Comparison of ENCODE assay signal across 8 cellular contexts in the genomic region with DNA sequence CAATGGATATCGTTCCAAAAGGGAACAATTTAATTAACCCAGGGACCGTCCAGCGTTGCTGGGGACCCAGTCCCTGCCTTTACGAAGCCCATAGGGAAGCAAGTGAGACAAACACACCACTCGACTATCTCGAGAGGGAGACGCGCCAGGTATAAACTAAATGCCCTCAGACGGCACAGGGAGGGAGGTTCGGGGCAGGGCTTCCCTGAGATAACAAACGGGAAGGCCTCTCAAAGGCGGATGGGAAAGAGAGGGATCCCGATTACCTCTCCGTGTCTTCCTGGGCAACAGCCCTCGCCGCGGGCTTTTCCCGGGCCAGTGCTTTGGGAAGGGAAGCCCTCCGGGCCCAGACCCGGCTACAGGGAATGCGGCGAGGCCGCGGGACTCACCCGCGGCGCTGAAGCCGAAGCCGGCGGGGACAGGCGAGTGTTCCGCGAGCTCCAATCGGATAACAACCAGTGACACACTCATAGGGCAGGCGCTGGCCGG. TPM values are rescaled to one million over a fixed set of nuclear protein-coding genes. Genes with fewer than 3 reads are reported as not detected.
DNase-seq lines count a peak whose midpoint lies in the region; ATAC-seq and TF ChIP-seq lines count a peak whose summit lies in the region.

No MANE protein-coding gene starts in this region.

- peak; percentile 10 for ATAC-seq in CD4-positive, alpha-beta T cell (ENCODE audit: poor library complexity)
- ATAC-seq in GM21515 (IDR thresholded peaks at IDR 0.05; ENCODE audit: unreplicated experiment) (peak; percentile 10), HG02870 (IDR thresholded peaks at IDR 0.05; ENCODE audit: unreplicated experiment) (no peak)

- peaks cover 50% of the 10 kb centered on the region for H3K36me3 Mint-ChIP-seq in CD4-positive, alpha-beta T cell (ENCODE audit: low read depth)
- peaks cover 14% of the 10 kb centered on the region for H3K36me3 Mint-ChIP-seq in mesothelial cell of epicardium

- H3K4me3 ChIP-seq in MG63: peak overlapping the region; percentile 79

- no peak for TF ChIP-seq CTCF in CD4-positive, alpha-beta T cell (IDR thresholded peaks at IDR 0.05)
- TF ChIP-seq CTCF in mesothelial cell of epicardium (IDR thresholded peaks at IDR 0.05; ENCODE audit: unreplicated experiment): no peak

- H3K27ac Mint-ChIP-seq in CD4-positive, alpha-beta T cell: peak overlapping the region; percentile 86
- H3K27ac Mint-ChIP-seq in mesothelial cell of epicardium: peak overlapping the region; percentile 98

- CTCF ChIA-PET in CD4-positive, alpha-beta T cell (lab: Charles Lee): interaction anchor here (0.9 kb wide), 1 partner anchor 288 kb away, joined by 3 read pairs; no protein-coding TSS in a partner anchor

- peak in 1 of 10 experiments; percentile 5 for DNase-seq in CD4-positive, alpha-beta T cell
- DNase-seq in MG63 (no peak), caudate nucleus (lab: John Stamatoyannopoulos, UW) (peak in 4 of 61 donors; percentile 14 to 38 (median 28)), mesothelial cell of epicardium (ENCODE audit: low spot score in 2 of 2, unreplicated experiment in 2 of 2) (no peak), activated gamma-delta T cell (lab: John Stamatoyannopoulos, UW) (no peak), 8988T (no peak)

- peaks cover 19% of the 10 kb centered on the region for H3K36me3 ChIP-seq in MG63

- H3K9me3 Mint-ChIP-seq in CD4-positive, alpha-beta T cell: no peaks in the 10 kb centered on the region
- H3K9me3 Mint-ChIP-seq in mesothelial cell of epicardium: no peaks in the 10 kb centered on the region

- H3K4me1 Mint-ChIP-seq in CD4-positive, alpha-beta T cell (ENCODE audit: low read depth): peaks cover 46% of the 10 kb centered on the region
- peaks cover 24% of the 10 kb centered on the region for H3K4me1 Mint-ChIP-seq in mesothelial cell of epicardium

- H3K27me3 ChIP-seq in CD4-positive, alpha-beta T cell (ENCODE audit: control insufficient read depth, insufficient read depth, low read length): no peaks in the 10 kb centered on the region
- no peaks in the 10 kb centered on the region for H3K27me3 ChIP-seq in MG63

- intact Hi-C loops in CD4-positive, alpha-beta T cell (cut with DNase I, micrococcal nuclease): loop anchor here in 1 of 2 experiments (2.0 to 10.0 kb wide), 6 partner anchors 87 to 1973 kb away; a partner anchor contains a TSS

- H3K27me3 Mint-ChIP-seq in CD4-positive, alpha-beta T cell: no peaks in the 10 kb centered on the region
- no peaks in the 10 kb centered on the region for H3K27me3 Mint-ChIP-seq in mesothelial cell of epicardium (ENCODE audit: low read depth)

- peak overlapping the region; percentile 46 for H3K27ac ChIP-seq in CD4-positive, alpha-beta T cell (ENCODE audit: low read depth, low read length)
- peak overlapping the region; percentile 64 for H3K27ac ChIP-seq in caudate nucleus (ENCODE audit: low read depth, low read length)

- no peaks in the 10 kb centered on the region for H3K9me3 ChIP-seq in CD4-positive, alpha-beta T cell (ENCODE audit: control insufficient read depth, low read length)
- no peaks in the 10 kb centered on the region for H3K9me3 ChIP-seq in MG63

- H3K4me3 Mint-ChIP-seq in CD4-positive, alpha-beta T cell: peak overlapping the region; percentile 94
- peak overlapping the region; percentile 97 for H3K4me3 Mint-ChIP-seq in mesothelial cell of epicardium

- POLR2A ChIA-PET in CD4-positive, alpha-beta T cell (lab: Charles Lee): interaction anchor here (0.6 to 2.7 kb wide), 14 partner anchors 11 to 1254 kb away, joined by 3 to 11 read pairs (median 3); a partner anchor contains a TSS

RNA-seq across cellular contexts. Expression of a gene that starts 0.4 kb away (rescaled TPM):
- 10 to 100 TPM; 22.4 to 25.8 TPM for total RNA-seq in CD4-positive, alpha-beta T cell
- total RNA-seq in MG63 (2014; rRNA removed; shearing (Covaris generic); ENCODE audit: low replicate concordance): 11.0 and 12.4 TPM in 2 replicates
- total RNA-seq in mesothelial cell of epicardium: 18.6 to 20.5 TPM (median 19.5 TPM) in 3 replicates

RNA-seq across cellular contexts. Expression of a gene that starts 0.5 kb away (rescaled TPM):
- total RNA-seq in CD4-positive, alpha-beta T cell: 10 to 100 TPM; 15.8 to 17.4 TPM
- 7.4 and 17.3 TPM in 2 replicates for total RNA-seq in MG63 (2014; rRNA removed; shearing (Covaris generic); ENCODE audit: low replicate concordance)
- total RNA-seq in mesothelial cell of epicardium: 55.2 to 63.8 TPM (median 57.0 TPM) in 3 replicates
